In genomic region chr19:36379510-36379819, GRCh38 we compare ENCODE assay signal across 1 cellular context.
TF ChIP-seq lines count a peak whose summit lies in the region.

No MANE protein-coding gene starts in this region.

TF ChIP-seq in SK-N-SH, 30 proteins besides CTCF, POLR2A, EP300 and RAD21 (continued from another document):
- TF ChIP-seq REST (IDR thresholded peaks at IDR 0.05; ENCODE audit: low read depth, low read length): no peak
TF ChIP-seq in SK-N-SH: peak in this region for 0.
